In genomic region chr17:30378797-30379302, GRCh38 we compare ENCODE assay signal across 8 cellular contexts. TPM values are rescaled to one million over a fixed set of nuclear protein-coding genes. Genes with fewer than 3 reads are reported as not detected.
DNase-seq lines count a peak whose midpoint lies in the region; ATAC-seq and TF ChIP-seq lines count a peak whose summit lies in the region.

TSS of gene CPD (plus strand) at chr17:30378927. CDS start at chr17:30378981, 54 bp downstream.

- peaks cover 43% of the 10 kb centered on the region for H3K4me1 ChIP-seq in suprapubic skin

- peak within 1 kb of the TSS; percentile 96 for H3K4me3 Mint-ChIP-seq in activated naive CD4-positive, alpha-beta T cell treated with anti-CD3 and anti-CD28 coated beads, Interleukin-2, amount 50 U/mL, for 24 hours

- TF ChIP-seq CTCF in suprapubic skin (IDR thresholded peaks at IDR 0.05) = no peak

- no peaks in the 10 kb centered on the region for H3K36me3 ChIP-seq in suprapubic skin

- H3K27me3 Mint-ChIP-seq in activated naive CD4-positive, alpha-beta T cell treated with anti-CD3 and anti-CD28 coated beads, Interleukin-2, amount 50 U/mL, for 24 hours = no peaks in the 10 kb centered on the region

- no peak for TF ChIP-seq EP300 in suprapubic skin (IDR thresholded peaks at IDR 0.05)

- ATAC-seq in HG02571 (IDR thresholded peaks at IDR 0.05; ENCODE audit: unreplicated experiment) = peak; percentile 79
- ATAC-seq in SK-N-SH treated with all-trans-retinoic acid at 6 μM for 48 hours = peak; percentile 97

- WGBS in suprapubic skin = 1% methylated on average over 28 of the region's 61 CpGs

- H3K36me3 Mint-ChIP-seq in activated naive CD4-positive, alpha-beta T cell treated with anti-CD3 and anti-CD28 coated beads, Interleukin-2, amount 50 U/mL, for 24 hours = peaks cover 11% of the 10 kb centered on the region

- TF ChIP-seq POLR2A in suprapubic skin (IDR thresholded peaks at IDR 0.05) = peak; percentile 55 to 68

- no peaks in the 10 kb centered on the region for H3K9me3 Mint-ChIP-seq in activated naive CD4-positive, alpha-beta T cell treated with anti-CD3 and anti-CD28 coated beads, Interleukin-2, amount 50 U/mL, for 24 hours

- H3K27ac Mint-ChIP-seq in activated naive CD4-positive, alpha-beta T cell treated with anti-CD3 and anti-CD28 coated beads, Interleukin-2, amount 50 U/mL, for 24 hours = peak within 1 kb of the TSS; percentile 97

- H3K27ac ChIP-seq in suprapubic skin = peak within 1 kb of the TSS; percentile 78

- no peaks in the 10 kb centered on the region for H3K27me3 ChIP-seq in suprapubic skin

- no peaks in the 10 kb centered on the region for H3K9me3 ChIP-seq in suprapubic skin

- peak; percentile 90 for DNase-seq in GM04504 (ENCODE audit: low read depth)
- peak; percentile 92 for DNase-seq in NCI-H1092 treated with DMSO at 0.1 percent for 48 hours (lab: John Stamatoyannopoulos, UW)
- no peak for DNase-seq in glomerular endothelial cell (ENCODE audit: extremely low read depth, low read depth, low spot score)
- peak; percentile 96 for DNase-seq in occipital lobe (lab: John Stamatoyannopoulos, UW)
- DNase-seq in suprapubic skin (ENCODE audit: low spot score in 2 of 2) = peak; percentile 97 to 98

- H3K4me1 Mint-ChIP-seq in activated naive CD4-positive, alpha-beta T cell treated with anti-CD3 and anti-CD28 coated beads, Interleukin-2, amount 50 U/mL, for 24 hours = peaks cover 66% of the 10 kb centered on the region

- peak within 1 kb of the TSS; percentile 77 for H3K4me3 ChIP-seq in suprapubic skin

TF ChIP-seq in SK-N-SH treated with all-trans-retinoic acid at 6 μM for 48 hours, 23 proteins besides CTCF, POLR2A, EP300 and RAD21:
- no peak for TF ChIP-seq OSR1 (CRISPR knock-in tag; IDR thresholded peaks at IDR 0.05)
- TF ChIP-seq, protein P1, sequence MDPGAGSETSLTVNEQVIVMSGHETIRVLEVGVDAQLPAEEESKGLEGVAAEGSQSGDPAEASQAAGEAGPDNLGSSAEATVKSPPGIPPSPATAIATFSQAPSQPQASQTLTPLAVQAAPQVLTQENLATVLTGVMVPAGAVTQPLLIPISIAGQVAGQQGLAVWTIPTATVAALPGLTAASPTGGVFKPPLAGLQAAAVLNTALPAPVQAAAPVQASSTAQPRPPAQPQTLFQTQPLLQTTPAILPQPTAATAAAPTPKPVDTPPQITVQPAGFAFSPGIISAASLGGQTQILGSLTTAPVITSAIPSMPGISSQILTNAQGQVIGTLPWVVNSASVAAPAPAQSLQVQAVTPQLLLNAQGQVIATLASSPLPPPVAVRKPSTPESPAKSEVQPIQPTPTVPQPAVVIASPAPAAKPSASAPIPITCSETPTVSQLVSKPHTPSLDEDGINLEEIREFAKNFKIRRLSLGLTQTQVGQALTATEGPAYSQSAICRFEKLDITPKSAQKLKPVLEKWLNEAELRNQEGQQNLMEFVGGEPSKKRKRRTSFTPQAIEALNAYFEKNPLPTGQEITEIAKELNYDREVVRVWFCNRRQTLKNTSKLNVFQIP (CRISPR knock-in tag; IDR thresholded peaks at IDR 0.05; ENCODE audit: borderline replicate concordance, low read depth) = no peak
- TF ChIP-seq ZNF8 (CRISPR knock-in tag; IDR thresholded peaks at IDR 0.05) = no peak
- TF ChIP-seq ISL1 (CRISPR knock-in tag; IDR thresholded peaks at IDR 0.05) = no peak
- no peak for TF ChIP-seq ZFP30 (CRISPR knock-in tag; IDR thresholded peaks at IDR 0.05)
- no peak for TF ChIP-seq CREB5 (CRISPR knock-in tag; IDR thresholded peaks at IDR 0.05; ENCODE audit: low read depth)
- no peak for TF ChIP-seq PPARA (CRISPR knock-in tag; IDR thresholded peaks at IDR 0.05; ENCODE audit: borderline replicate concordance)
- TF ChIP-seq TCF4 (CRISPR knock-in tag; IDR thresholded peaks at IDR 0.05; ENCODE audit: borderline replicate concordance) = no peak
- TF ChIP-seq ZFP3 (CRISPR knock-in tag; IDR thresholded peaks at IDR 0.05) = no peak
- no peak for TF ChIP-seq ZNF565 (CRISPR knock-in tag; conservative IDR thresholded peaks at IDR 0.05; ENCODE audit: low read depth)
- TF ChIP-seq, protein P2, sequence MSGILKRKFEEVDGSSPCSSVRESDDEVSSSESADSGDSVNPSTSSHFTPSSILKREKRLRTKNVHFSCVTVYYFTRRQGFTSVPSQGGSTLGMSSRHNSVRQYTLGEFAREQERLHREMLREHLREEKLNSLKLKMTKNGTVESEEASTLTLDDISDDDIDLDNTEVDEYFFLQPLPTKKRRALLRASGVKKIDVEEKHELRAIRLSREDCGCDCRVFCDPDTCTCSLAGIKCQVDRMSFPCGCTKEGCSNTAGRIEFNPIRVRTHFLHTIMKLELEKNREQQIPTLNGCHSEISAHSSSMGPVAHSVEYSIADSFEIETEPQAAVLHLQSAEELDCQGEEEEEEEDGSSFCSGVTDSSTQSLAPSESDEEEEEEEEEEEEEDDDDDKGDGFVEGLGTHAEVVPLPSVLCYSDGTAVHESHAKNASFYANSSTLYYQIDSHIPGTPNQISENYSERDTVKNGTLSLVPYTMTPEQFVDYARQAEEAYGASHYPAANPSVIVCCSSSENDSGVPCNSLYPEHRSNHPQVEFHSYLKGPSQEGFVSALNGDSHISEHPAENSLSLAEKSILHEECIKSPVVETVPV (CRISPR knock-in tag; IDR thresholded peaks at IDR 0.05) = no peak

RNA-seq across cellular contexts. Expression of gene CPD, which starts in this region (rescaled TPM):
- total RNA-seq in glomerular endothelial cell = 116 and 120 TPM in 2 replicates
- total RNA-seq in occipital lobe = 60.4 TPM
- 10 to 100 TPM; 38.9 to 60.5 (median 49.4) TPM for total RNA-seq in suprapubic skin
